In genomic region chr2:223643310-223643709, GRCh38 we compare ENCODE assay signal across 19 cellular contexts. TPM values are rescaled to one million over a fixed set of nuclear protein-coding genes. Genes with fewer than 3 reads are reported as not detected.
"Had no signal": no experiment of that assay in that cellular context is flagged by ENCODE, and none has a peak within 500 bp of the region (broad histone marks: within the 10 kb centered on the region; RNA-seq: fewer than 3 reads in every experiment).

No MANE protein-coding gene starts in this region.

- H3K4me3 ChIP-seq: colonic mucosa, gastrocnemius medialis, lung, thyroid gland had no signal

- H3K36me3 ChIP-seq: brain microvascular endothelial cell, colonic mucosa, gastrocnemius medialis, thyroid gland had no signal

- H3K27ac ChIP-seq: brain microvascular endothelial cell, colonic mucosa, gastrocnemius medialis, thyroid gland had no signal

- H3K9me3 ChIP-seq: colonic mucosa, gastrocnemius medialis, thyroid gland had no signal

- H3K27me3 ChIP-seq: brain microvascular endothelial cell, colonic mucosa, gastrocnemius medialis, thyroid gland had no signal

- H3K4me1 ChIP-seq: colonic mucosa, gastrocnemius medialis, thyroid gland had no signal

- ATAC-seq: gastrocnemius medialis; left lobe of liver; natural killer cell treated with Interleukin-12 subunit alpha and Interleukin-12 subunit beta and Interleukin-15 and Interleukin-18, amount 100 ng/mL, for 72 hours had no signal

- DNase-seq: activated CD4-positive, alpha-beta memory T cell treated with anti-CD3 and anti-CD28 coated beads for 36 hours; activated CD4-positive, alpha-beta T cell treated with anti-CD3 and anti-CD28 coated beads for 4 hours; activated naive CD4-positive, alpha-beta T cell treated with Interleukin-2 at 50 U/mL for 16 hours; activated naive CD8-positive, alpha-beta T cell treated with anti-CD3 and anti-CD28 coated beads, Interleukin-2, amount 10 ng/mL, durations not matched to agents 7 days and 5 days; activated T-cell treated with anti-CD3 and anti-CD28 coated beads, Interleukin-2, amount 50 U/mL, for 24 hours; brain microvascular endothelial cell; colonic mucosa; endodermal cell; gastrocnemius medialis; head of caudate nucleus; kidney; nucleus accumbens; stimulated activated CD4-positive, alpha-beta T cell treated with anti-CD3 and anti-CD28 coated beads, Interleukin-2, amount 100 ng/mL, for 24 hours; stimulated activated naive CD4-positive, alpha-beta T cell treated with Interleukin-2 at 50 U/mL for 16 hours; thyroid gland had no signal

RNA-seq across cellular contexts. Expression of gene SCG2, which starts 41.1 kb away (rescaled TPM):
- total RNA-seq: activated CD4-positive, alpha-beta memory T cell treated with anti-CD3 and anti-CD28 coated beads for 36 hours; activated naive CD8-positive, alpha-beta T cell treated with anti-CD3 and anti-CD28 coated beads, Interleukin-2, amount 10 ng/mL, durations not matched to agents 7 days and 5 days; activated T-helper 2 cell treated with anti-CD3 and anti-CD28 coated beads, Interferon-gamma antibody, Interleukin-2, Interleukin-4, amounts not matched to agents 10 μg/mL and 5 μg/mL and 100 μg/mL, durations not matched to agents 14 hours and 24 hours and 36 hours; gastrocnemius medialis; left lobe of liver had no signal
